Comparison of ENCODE assay signal across 8 cellular contexts in genomic region chr11:77776455-77776854, GRCh38. TPM values are rescaled to one million over a fixed set of nuclear protein-coding genes. Genes with fewer than 3 reads are reported as not detected.
DNase-seq lines count a peak whose midpoint lies in the region; ATAC-seq, FAIRE-seq and TF ChIP-seq lines count a peak whose summit lies in the region.

No MANE protein-coding gene starts in this region.

- H3K27ac ChIP-seq in SU-DHL-6 (ENCODE audit: low read depth, low read length), result no peak overlapping the region
- H3K27ac ChIP-seq in liver (ENCODE audit: low read depth in 1 of 2, low read length in 2 of 2), result no peak overlapping the region

- no peak overlapping the region for H2AFZ ChIP-seq in SU-DHL-6 (ENCODE audit: low read depth, low read length, severe bottlenecking)

- H3K79me2 ChIP-seq in SU-DHL-6 (ENCODE audit: insufficient read depth, low read length), result peaks cover 85% of the 10 kb centered on the region

- 95% methylated on average over 1 of the region's 1 CpG for WGBS in liver

- peak; percentile 16 for FAIRE-seq in D721Med (lab: Jason Lieb, UNC)

- H3K9me3 ChIP-seq in SU-DHL-6 (ENCODE audit: insufficient read depth, low read length) (no peaks in the 10 kb centered on the region), liver (ENCODE audit: control insufficient read depth in 4 of 4, low read length in 3 of 4) (no peaks in the 10 kb centered on the region)

- H3K27ac Mint-ChIP-seq in stimulated activated naive B cell treated with anti-CD40 and anti-IgM and Interleukin-4, amounts not matched to agents 10 μg/mL and 1 μg/mL and 100 μg/mL, for 72 hours, result no peak overlapping the region

- TF ChIP-seq RAD21 in Ishikawa (IDR thresholded peaks at IDR 0.05; ENCODE audit: low read depth) (peak; percentile 51), liver (IDR thresholded peaks at IDR 0.05) (peak; percentile 67 to 72)

- peaks cover 23 to 47% of the 10 kb centered on the region in 2 donors for H3K4me1 Mint-ChIP-seq in stimulated activated naive B cell treated with anti-CD40 and anti-IgM and Interleukin-4, amounts not matched to agents 10 μg/mL and 1 μg/mL and 100 μg/mL, for 72 hours

- H3K4me3 ChIP-seq in SU-DHL-6 (ENCODE audit: insufficient read depth, low read length, poor library complexity, severe bottlenecking) (no peak overlapping the region), liver (ENCODE audit: low read depth in 1 of 3, low read length in 3 of 3) (no peak overlapping the region)

- no peak overlapping the region for H3K4me3 Mint-ChIP-seq in stimulated activated naive B cell treated with anti-CD40 and anti-IgM and Interleukin-4, amounts not matched to agents 10 μg/mL and 1 μg/mL and 100 μg/mL, for 72 hours

- no peak overlapping the region for H3K4me2 ChIP-seq in SU-DHL-6 (ENCODE audit: low read depth, low read length, poor library complexity, severe bottlenecking)

- H3F3A ChIP-seq in SU-DHL-6 (ENCODE audit: insufficient read depth), result no peaks in the 10 kb centered on the region

- H3K9ac ChIP-seq in SU-DHL-6 (ENCODE audit: low read length) (no peak overlapping the region), liver (ENCODE audit: low read depth in 1 of 2, low read length in 2 of 2) (no peak overlapping the region)

- H3K27me3 ChIP-seq in SU-DHL-6 (ENCODE audit: low read length), result no peaks in the 10 kb centered on the region
- no peaks in the 10 kb centered on the region for H3K27me3 ChIP-seq in liver (ENCODE audit: control insufficient read depth in 4 of 4, insufficient read depth in 4 of 4, low read length in 3 of 4)

- ATAC-seq in HG03097 (IDR thresholded peaks at IDR 0.05; ENCODE audit: low FRiP score, unreplicated experiment), result no peak
- no peak for ATAC-seq in stimulated activated naive B cell treated with anti-CD40 and anti-IgM and Interleukin-4, amounts not matched to agents 10 μg/mL and 1 μg/mL and 100 μg/mL, for 72 hours (replicated peaks)

- H3K36me3 ChIP-seq in SU-DHL-6 (ENCODE audit: low read length), result no peaks in the 10 kb centered on the region
- no peaks in the 10 kb centered on the region for H3K36me3 ChIP-seq in liver (ENCODE audit: control insufficient read depth in 4 of 4, insufficient read depth in 3 of 4, low read depth in 1 of 4, low read length in 3 of 4)

- peaks cover 4% of the 10 kb centered on the region in 2 donors for H3K36me3 Mint-ChIP-seq in stimulated activated naive B cell treated with anti-CD40 and anti-IgM and Interleukin-4, amounts not matched to agents 10 μg/mL and 1 μg/mL and 100 μg/mL, for 72 hours

- H3K9me2 ChIP-seq in SU-DHL-6 (replicated peaks; ENCODE audit: insufficient read depth, low read length), result no peaks in the 10 kb centered on the region

- DNase-seq in D721Med (ENCODE audit: insufficient read length, low spot score) (no peak), mucosa of gallbladder (ENCODE audit: low spot score) (no peak), AG08395 (ENCODE audit: low spot score) (no peak)
- DNase-seq in stimulated activated naive B cell treated with anti-CD40 and anti-IgM and Interleukin-4, amounts not matched to agents 10 μg/mL and 1 μg/mL and 100 μg/mL, for 72 hours, result no peak

- TF ChIP-seq CTCF in D721Med (IDR thresholded peaks at IDR 0.05; ENCODE audit: insufficient read depth, missing control alignments) (peak; percentile 43), SU-DHL-6 (IDR thresholded peaks at IDR 0.05; ENCODE audit: insufficient read depth, low read length, poor library complexity, severe bottlenecking) (peak; percentile 20), liver (IDR thresholded peaks at IDR 0.05; ENCODE audit: low read depth, low read length, missing input control) (peak; percentile 32)

- no peaks in the 10 kb centered on the region for H3K4me1 ChIP-seq in liver (ENCODE audit: control insufficient read depth in 4 of 4, insufficient read depth in 4 of 4, low read length in 3 of 4)

- no peaks in the 10 kb centered on the region for H3K27me3 Mint-ChIP-seq in stimulated activated naive B cell treated with anti-CD40 and anti-IgM and Interleukin-4, amounts not matched to agents 10 μg/mL and 1 μg/mL and 100 μg/mL, for 72 hours

- H3K9me3 Mint-ChIP-seq in stimulated activated naive B cell treated with anti-CD40 and anti-IgM and Interleukin-4, amounts not matched to agents 10 μg/mL and 1 μg/mL and 100 μg/mL, for 72 hours, result no peaks in the 10 kb centered on the region

- no peak for TF ChIP-seq EP300 in Ishikawa (IDR thresholded peaks at IDR 0.05; ENCODE audit: borderline replicate concordance)

- H4K20me1 ChIP-seq in SU-DHL-6 (ENCODE audit: low read depth, low read length), result peaks cover 25% of the 10 kb centered on the region

TF ChIP-seq in Ishikawa, 13 proteins besides CTCF, POLR2A, EP300 and RAD21:
- TF ChIP-seq YY1 (IDR thresholded peaks at IDR 0.05; ENCODE audit: low read depth), result no peak
- no peak for TF ChIP-seq FOXM1 (IDR thresholded peaks at IDR 0.05; ENCODE audit: borderline replicate concordance, low read depth)
- TF ChIP-seq, protein P1, sequence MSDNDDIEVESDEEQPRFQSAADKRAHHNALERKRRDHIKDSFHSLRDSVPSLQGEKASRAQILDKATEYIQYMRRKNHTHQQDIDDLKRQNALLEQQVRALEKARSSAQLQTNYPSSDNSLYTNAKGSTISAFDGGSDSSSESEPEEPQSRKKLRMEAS (IDR thresholded peaks at IDR 0.05), result no peak
- TF ChIP-seq CREB1 (IDR thresholded peaks at IDR 0.05; ENCODE audit: low read depth), result no peak
- no peak for TF ChIP-seq TEAD4 (IDR thresholded peaks at IDR 0.05)
- TF ChIP-seq, protein P2, sequence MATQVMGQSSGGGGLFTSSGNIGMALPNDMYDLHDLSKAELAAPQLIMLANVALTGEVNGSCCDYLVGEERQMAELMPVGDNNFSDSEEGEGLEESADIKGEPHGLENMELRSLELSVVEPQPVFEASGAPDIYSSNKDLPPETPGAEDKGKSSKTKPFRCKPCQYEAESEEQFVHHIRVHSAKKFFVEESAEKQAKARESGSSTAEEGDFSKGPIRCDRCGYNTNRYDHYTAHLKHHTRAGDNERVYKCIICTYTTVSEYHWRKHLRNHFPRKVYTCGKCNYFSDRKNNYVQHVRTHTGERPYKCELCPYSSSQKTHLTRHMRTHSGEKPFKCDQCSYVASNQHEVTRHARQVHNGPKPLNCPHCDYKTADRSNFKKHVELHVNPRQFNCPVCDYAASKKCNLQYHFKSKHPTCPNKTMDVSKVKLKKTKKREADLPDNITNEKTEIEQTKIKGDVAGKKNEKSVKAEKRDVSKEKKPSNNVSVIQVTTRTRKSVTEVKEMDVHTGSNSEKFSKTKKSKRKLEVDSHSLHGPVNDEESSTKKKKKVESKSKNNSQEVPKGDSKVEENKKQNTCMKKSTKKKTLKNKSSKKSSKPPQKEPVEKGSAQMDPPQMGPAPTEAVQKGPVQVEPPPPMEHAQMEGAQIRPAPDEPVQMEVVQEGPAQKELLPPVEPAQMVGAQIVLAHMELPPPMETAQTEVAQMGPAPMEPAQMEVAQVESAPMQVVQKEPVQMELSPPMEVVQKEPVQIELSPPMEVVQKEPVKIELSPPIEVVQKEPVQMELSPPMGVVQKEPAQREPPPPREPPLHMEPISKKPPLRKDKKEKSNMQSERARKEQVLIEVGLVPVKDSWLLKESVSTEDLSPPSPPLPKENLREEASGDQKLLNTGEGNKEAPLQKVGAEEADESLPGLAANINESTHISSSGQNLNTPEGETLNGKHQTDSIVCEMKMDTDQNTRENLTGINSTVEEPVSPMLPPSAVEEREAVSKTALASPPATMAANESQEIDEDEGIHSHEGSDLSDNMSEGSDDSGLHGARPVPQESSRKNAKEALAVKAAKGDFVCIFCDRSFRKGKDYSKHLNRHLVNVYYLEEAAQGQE (IDR thresholded peaks at IDR 0.05; ENCODE audit: low read depth), result no peak
- TF ChIP-seq ZBTB7A (IDR thresholded peaks at IDR 0.05; ENCODE audit: low read depth), result no peak
- no peak for TF ChIP-seq EGR1 (IDR thresholded peaks at IDR 0.05)

TF ChIP-seq in liver, 16 proteins besides CTCF, POLR2A, EP300 and RAD21:
- TF ChIP-seq HNF4G (IDR thresholded peaks at IDR 0.05) (no peak), YY1 (IDR thresholded peaks at IDR 0.05) (no peak), ATF3 (IDR thresholded peaks at IDR 0.05) (no peak), SP1 (IDR thresholded peaks at IDR 0.05) (no peak), FOXA2 (IDR thresholded peaks at IDR 0.05) (no peak), GABPA (IDR thresholded peaks at IDR 0.05 in 1 of 2, conservative IDR thresholded peaks at IDR 0.05 in 1 of 2) (no peak), TAF1 (conservative IDR thresholded peaks at IDR 0.05) (no peak)

RNA-seq across cellular contexts. Expression of gene RSF1, which starts 44.1 kb away (rescaled TPM):
- 10 to 100 TPM in 1 of 2 donors, 1 to 10 TPM in 1; 9.1 to 17.7 TPM for total RNA-seq in liver
- 10 to 100 TPM in 1 of 2 donors, 1 to 10 TPM in 1; 5.2 to 33.1 TPM for polyA plus RNA-seq in liver
- 62.5 TPM for total RNA-seq in mucosa of gallbladder

RNA-seq across cellular contexts. Expression of gene AAMDC, which starts 44.5 kb away (rescaled TPM):
- total RNA-seq in liver (1 to 10 TPM; 7.4 to 9.9 TPM), mucosa of gallbladder (23.3 TPM)
- 10 to 100 TPM; 17.6 to 31.1 TPM for polyA plus RNA-seq in liver
